In genomic region chr18:58534535-58535301, GRCh38 we compare ENCODE assay signal across 16 cellular contexts.
DNase-seq lines count a peak whose midpoint lies in the region; ATAC-seq, FAIRE-seq and TF ChIP-seq lines count a peak whose summit lies in the region.
"Had no signal": no experiment of that assay in that cellular context is flagged by ENCODE, and none has a peak within 500 bp of the region (broad histone marks: within the 10 kb centered on the region; RNA-seq: fewer than 3 reads in every experiment).

No MANE protein-coding gene starts in this region.

- H3K9ac ChIP-seq in mesendoderm (ENCODE audit: low read length), result no peak overlapping the region

- no peak for TF ChIP-seq POLR2A in GM18505 (IDR thresholded peaks at IDR 0.05; ENCODE audit: borderline replicate concordance, extremely low read depth, insufficient read depth, insufficient read length)

- DNase-seq in mesendoderm (peak; percentile 72), frontal cortex (ENCODE audit: low spot score in 2 of 2) (no peak), coronary artery (ENCODE audit: low spot score) (no peak), A172 (ENCODE audit: low spot score) (no peak), left lobe of liver (ENCODE audit: low spot score) (no peak)
- DNase-seq: dorsolateral prefrontal cortex, foreskin melanocyte, left cardiac atrium, NCI-H1105, ovary had no signal

- no peaks in the 10 kb centered on the region for H3K36me3 ChIP-seq in mesendoderm (ENCODE audit: control insufficient read depth, insufficient read depth, low read length)
- H3K36me3 ChIP-seq: ovary had no signal

- peak overlapping the region; percentile 67 for H3K23ac ChIP-seq in mesendoderm (ENCODE audit: low read length)

- H2BK15ac ChIP-seq in mesendoderm (replicated peaks; ENCODE audit: low read depth), result no peak overlapping the region

- H4K5ac ChIP-seq in mesendoderm (ENCODE audit: low read length), result peak overlapping the region; percentile 23

- no peak overlapping the region for H3K4ac ChIP-seq in mesendoderm (ENCODE audit: low read depth, low read length)

- peak overlapping the region; percentile 86 for H2BK120ac ChIP-seq in mesendoderm (ENCODE audit: low read depth, low read length)

- no peak for TF ChIP-seq CTCF in coronary artery (IDR thresholded peaks at IDR 0.05)

- no peaks in the 10 kb centered on the region for H3K79me2 ChIP-seq in mesendoderm (ENCODE audit: control insufficient read depth, insufficient read depth, low read length)

- H3K4me1 ChIP-seq in mesendoderm (ENCODE audit: control insufficient read depth, low read depth, low read length), result peaks cover 27% of the 10 kb centered on the region

- no peak overlapping the region for H4K8ac ChIP-seq in mesendoderm (ENCODE audit: low read depth, low read length)

- no peaks in the 10 kb centered on the region for H3K79me1 ChIP-seq in mesendoderm (ENCODE audit: low read length)

- H3K18ac ChIP-seq in mesendoderm (ENCODE audit: low read length), result peak overlapping the region; percentile 39

- H3K4me3 ChIP-seq in mesendoderm (ENCODE audit: low read length) (no peak overlapping the region), coronary artery (no peak overlapping the region)
- H3K4me3 ChIP-seq: dorsolateral prefrontal cortex, ovary, SK-N-MC had no signal

- no peak overlapping the region for H3K4me2 ChIP-seq in mesendoderm (ENCODE audit: low read length)

- H3K56ac ChIP-seq in mesendoderm (ENCODE audit: low read length), result no peak overlapping the region

- ATAC-seq in GM18505 (IDR thresholded peaks at IDR 0.05; ENCODE audit: unreplicated experiment) (peak; percentile 5), GM21526 (IDR thresholded peaks at IDR 0.05; ENCODE audit: low FRiP score, unreplicated experiment) (peak; percentile 2), HG03103 (IDR thresholded peaks at IDR 0.05; ENCODE audit: low read depth, unreplicated experiment) (peak; percentile 3), left lobe of liver (no peak)

- no peak for FAIRE-seq in frontal cortex (lab: Jason Lieb, UNC)
- FAIRE-seq: H1, HTR-8/SVneo had no signal

- H2AK5ac ChIP-seq in mesendoderm (ENCODE audit: low read length), result peak overlapping the region; percentile 59

- H2BK5ac ChIP-seq in mesendoderm (ENCODE audit: low read length), result peak overlapping the region; percentile 24

- no CpG with 5 or more reads among the region's 11 CpGs for WGBS in mesendoderm (ENCODE audit: extremely low coverage, insufficient coverage, low lambda C conversion rate)

- H3K27ac ChIP-seq in mesendoderm (ENCODE audit: low read depth, low read length) (no peak overlapping the region), coronary artery (no peak overlapping the region)
- H3K27ac ChIP-seq: dorsolateral prefrontal cortex, ovary, SK-N-MC had no signal

- H3K27me3 ChIP-seq in mesendoderm (ENCODE audit: insufficient read depth, low read length, poor library complexity), result no peaks in the 10 kb centered on the region
- H3K27me3 ChIP-seq: ovary had no signal
